ENCODE assay signal across 7 cellular contexts in genomic region chr15:32536507-32537172, GRCh38. TPM values are rescaled to one million over a fixed set of nuclear protein-coding genes. Genes with fewer than 3 reads are reported as not detected.
DNase-seq lines count a peak whose midpoint lies in the region; ATAC-seq and TF ChIP-seq lines count a peak whose summit lies in the region.
"Not testable (repeated sequence)": the region's sequence is repeated elsewhere in the genome, so short reads cannot be mapped to it uniquely, and the experiment has no call there.

No MANE protein-coding gene starts in this region.

- DNase-seq in PC-9, result peak in 1 of 2 experiments; percentile 74
- peak; percentile 15 for DNase-seq in activated T-cell treated with anti-CD3 and anti-CD28 coated beads, Interleukin-2, amount 50 U/mL, for 4 hours
- peak; percentile 7 for DNase-seq in epithelial cell of esophagus (ENCODE audit: low read depth)
- DNase-seq in memory B cell (ENCODE audit: low spot score in 2 of 2), result peak; percentile 57 to 86
- peak; percentile 59 for DNase-seq in stimulated activated CD4-positive, alpha-beta T cell treated with anti-CD3 and anti-CD28 coated beads, Interleukin-15, amount 100 ng/mL, for 24 hours

- CTCF ChIA-PET in PC-9 (lab: Charles Lee), result not testable (repeated sequence)

- not testable (repeated sequence) for H2AFZ ChIP-seq in PC-9

- not testable (repeated sequence) for H3F3A ChIP-seq in PC-9 (ENCODE audit: insufficient read depth, low read depth)

- H3K27ac Mint-ChIP-seq in memory B cell, result not testable (repeated sequence)

- H3K9me2 ChIP-seq in PC-9 (ENCODE audit: insufficient read depth), result not testable (repeated sequence)

- ATAC-seq in GM19035 (IDR thresholded peaks at IDR 0.05; ENCODE audit: unreplicated experiment) (peak; percentile 93), HG02981 (IDR thresholded peaks at IDR 0.05; ENCODE audit: unreplicated experiment) (peak; percentile 78), memory B cell (ENCODE audit: low read depth) (peak; percentile 89)
- ATAC-seq in activated T-cell treated with anti-CD3 and anti-CD28 coated beads, Interleukin-2, amount 50 U/mL, for 4 hours, result peak; percentile 84 to 94

- H3K27ac ChIP-seq in PC-9, result not testable (repeated sequence)

- H3K27me3 ChIP-seq in PC-9 (ENCODE audit: insufficient read depth, low read depth), result not testable (repeated sequence)

- H3K4me1 Mint-ChIP-seq in activated T-cell treated with anti-CD3 and anti-CD28 coated beads, Interleukin-2, amount 50 U/mL, for 4 hours (ENCODE audit: low read depth); memory B cell: not testable (repeated sequence)

- intact Hi-C loops in PC-9 (cut with micrococcal nuclease; ENCODE audit: unreplicated experiment), result not testable (repeated sequence)

- H3K9me3 Mint-ChIP-seq in activated T-cell treated with anti-CD3 and anti-CD28 coated beads, Interleukin-2, amount 50 U/mL, for 4 hours; memory B cell: not testable (repeated sequence)

- not testable (repeated sequence) for H3K9me3 ChIP-seq in PC-9 (ENCODE audit: insufficient read depth, low read depth)

- BruUV-seq in PC-9 (replicated peaks; lab: Mats Ljungman, UMichigan), result TSS peak; percentile 73

- not testable (repeated sequence) for H4K20me1 ChIP-seq in PC-9 (ENCODE audit: insufficient read depth)

- not testable (repeated sequence) for H3K36me3 ChIP-seq in PC-9 (ENCODE audit: low read depth)

- not testable (repeated sequence) for H3K4me1 ChIP-seq in PC-9 (replicated peaks; ENCODE audit: insufficient read depth)

- peak overlapping the region; percentile 58 for H3K4me2 ChIP-seq in PC-9

- POLR2A ChIA-PET in PC-9 (lab: Charles Lee; ENCODE audit: unreplicated experiment), result not testable (repeated sequence)

- H3K36me3 Mint-ChIP-seq in activated T-cell treated with anti-CD3 and anti-CD28 coated beads, Interleukin-2, amount 50 U/mL, for 4 hours (ENCODE audit: insufficient read depth); memory B cell: not testable (repeated sequence)

- H3K4me3 ChIP-seq in PC-9 (peak overlapping the region; percentile 50; the same call in 1 of the 2 replicates), epithelial cell of esophagus (ENCODE audit: low read length) (peak overlapping the region; percentile 45)

- peak overlapping the region; percentile 57 for H3K4me3 Mint-ChIP-seq in activated T-cell treated with anti-CD3 and anti-CD28 coated beads, Interleukin-2, amount 50 U/mL, for 4 hours
- H3K4me3 Mint-ChIP-seq in memory B cell, result peak overlapping the region; percentile 55

- not testable (repeated sequence) for TF ChIP-seq CTCF in PC-9 (conservative IDR thresholded peaks at IDR 0.05); epithelial cell of esophagus (IDR thresholded peaks at IDR 0.05; ENCODE audit: insufficient read depth, low read depth, low read length, missing control alignments)

- not testable (repeated sequence) for H3K79me2 ChIP-seq in PC-9 (ENCODE audit: low read depth)

- not testable (repeated sequence) for H3K27me3 Mint-ChIP-seq in activated T-cell treated with anti-CD3 and anti-CD28 coated beads, Interleukin-2, amount 50 U/mL, for 4 hours (ENCODE audit: low read depth); memory B cell

RNA-seq across cellular contexts. Expression of gene GOLGA8N, which starts 56.6 kb away (rescaled TPM):
- total RNA-seq in PC-9 (2021), result 1.6 and 2.4 TPM in 2 replicates
- total RNA-seq in activated T-cell treated with anti-CD3 and anti-CD28 coated beads, Interleukin-2, amount 50 U/mL, for 4 hours, result 1 to 10 TPM in 2 of 3 donors, under 1 TPM in 1; 0.71 to 1.5 (median 1.0) TPM
